Comparison of ENCODE assay signal across 8 cellular contexts in genomic region chr16:29808219-29808900, GRCh38. TPM values are rescaled to one million over a fixed set of nuclear protein-coding genes. Genes with fewer than 3 reads are reported as not detected.
DNase-seq lines count a peak whose midpoint lies in the region; ATAC-seq and TF ChIP-seq lines count a peak whose summit lies in the region.

No MANE protein-coding gene starts in this region.

- H3K4me1 Mint-ChIP-seq in activated CD4-positive, alpha-beta memory T cell treated with anti-CD3 and anti-CD28 coated beads, Interleukin-2, amount 10 ng/mL, durations not matched to agents 7 days and 5 days = peaks cover 65% of the 10 kb centered on the region

- peak overlapping the region; percentile 92 for H3K4me3 Mint-ChIP-seq in activated CD4-positive, alpha-beta memory T cell treated with anti-CD3 and anti-CD28 coated beads, Interleukin-2, amount 10 ng/mL, durations not matched to agents 7 days and 5 days

- H3K9me3 Mint-ChIP-seq in activated CD4-positive, alpha-beta memory T cell treated with anti-CD3 and anti-CD28 coated beads, Interleukin-2, amount 10 ng/mL, durations not matched to agents 7 days and 5 days = no peaks in the 10 kb centered on the region

- H3K27ac Mint-ChIP-seq in activated CD4-positive, alpha-beta memory T cell treated with anti-CD3 and anti-CD28 coated beads, Interleukin-2, amount 10 ng/mL, durations not matched to agents 7 days and 5 days = peak overlapping the region; percentile 94

- CTCF ChIA-PET in activated CD4-positive, alpha-beta memory T cell treated with anti-CD3 and anti-CD28 coated beads, Interleukin-2, amount 10 ng/mL, durations not matched to agents 7 days and 5 days (lab: Charles Lee) = interaction anchor here (0.7 to 3.7 kb wide), 15 partner anchors 10 to 245 kb away, joined by 3 to 71 read pairs (median 4); partner anchors contain the start of genes ASPHD1, CDIPT, KIF22 and MVP

- POLR2A ChIA-PET in activated CD4-positive, alpha-beta memory T cell treated with anti-CD3 and anti-CD28 coated beads, Interleukin-2, amount 10 ng/mL, durations not matched to agents 7 days and 5 days (lab: Charles Lee) = interaction anchor here (0.6 to 10.8 kb wide), 29 partner anchors 9 to 885 kb away, joined by 3 to 260 read pairs (median 4); partner anchors contain the start of genes ALDOA, C16orf54, DOC2A and HIRIP3

- peak; percentile 56 for DNase-seq in NCI-H1092 treated with DMSO at 0.1 percent for 48 hours (lab: John Stamatoyannopoulos, UW)
- DNase-seq in NCI-H1092 (lab: John Stamatoyannopoulos, UW) = no peak
- peak; percentile 47 for DNase-seq in activated CD4-positive, alpha-beta memory T cell treated with anti-CD3 and anti-CD28 coated beads, Interleukin-2, amount 10 ng/mL, durations not matched to agents 7 days and 5 days
- no peak for DNase-seq in foreskin fibroblast
- DNase-seq in foreskin melanocyte = no peak
- DNase-seq in SW 1271 (lab: John Stamatoyannopoulos, UW) = no peak

- no peak for ATAC-seq in HG03039 (IDR thresholded peaks at IDR 0.05; ENCODE audit: unreplicated experiment)

- H3K27me3 Mint-ChIP-seq in activated CD4-positive, alpha-beta memory T cell treated with anti-CD3 and anti-CD28 coated beads, Interleukin-2, amount 10 ng/mL, durations not matched to agents 7 days and 5 days = peaks cover 11% of the 10 kb centered on the region

- H3K4me3 ChIP-seq in foreskin fibroblast (ENCODE audit: low read depth in 1 of 2, low read length in 2 of 2) (peak overlapping the region; percentile 58 to 62), skin epidermis (peak overlapping the region; percentile 36 to 60 (median 54))

- no peak for TF ChIP-seq CTCF in foreskin fibroblast (IDR thresholded peaks at IDR 0.05; ENCODE audit: low read depth, low read length)

- H3K27ac ChIP-seq in skin epidermis = peak overlapping the region in 20 of 21 experiments; percentile 77 to 98 (median 91)

- H3K36me3 Mint-ChIP-seq in activated CD4-positive, alpha-beta memory T cell treated with anti-CD3 and anti-CD28 coated beads, Interleukin-2, amount 10 ng/mL, durations not matched to agents 7 days and 5 days (ENCODE audit: low read depth) = peaks cover 51% of the 10 kb centered on the region

RNA-seq across cellular contexts. Expression of gene MAZ, which starts 2.0 kb away (rescaled TPM):
- total RNA-seq in activated CD4-positive, alpha-beta memory T cell treated with anti-CD3 and anti-CD28 coated beads, Interleukin-2, amount 10 ng/mL, durations not matched to agents 7 days and 5 days = 100 to 1,000 TPM; 365 to 376 TPM

RNA-seq across cellular contexts. Expression of gene PRRT2, which starts 3.6 kb away (rescaled TPM):
- 1 to 10 TPM in 1 of 2 experiments, under 1 TPM in 1; 0.91 to 1.0 TPM for total RNA-seq in activated CD4-positive, alpha-beta memory T cell treated with anti-CD3 and anti-CD28 coated beads, Interleukin-2, amount 10 ng/mL, durations not matched to agents 7 days and 5 days

RNA-seq across cellular contexts. Expression of gene PAGR1, which starts 7.6 kb away (rescaled TPM):
- 10 to 100 TPM; 26.6 to 28.4 TPM for total RNA-seq in activated CD4-positive, alpha-beta memory T cell treated with anti-CD3 and anti-CD28 coated beads, Interleukin-2, amount 10 ng/mL, durations not matched to agents 7 days and 5 days

RNA-seq across cellular contexts. Expression of gene MVP, which starts 11.9 kb away (rescaled TPM):
- 100 to 1,000 TPM; 167 TPM for total RNA-seq in activated CD4-positive, alpha-beta memory T cell treated with anti-CD3 and anti-CD28 coated beads, Interleukin-2, amount 10 ng/mL, durations not matched to agents 7 days and 5 days

RNA-seq across cellular contexts. Expression of gene KIF22, which starts 17.8 kb away (rescaled TPM):
- total RNA-seq in activated CD4-positive, alpha-beta memory T cell treated with anti-CD3 and anti-CD28 coated beads, Interleukin-2, amount 10 ng/mL, durations not matched to agents 7 days and 5 days = 100 to 1,000 TPM; 187 to 192 TPM

Comparison
In these comparisons a context has a peak if more than half of its experiments do, and no peak if none do; other contexts are left out.
1. DNase-seq: peak in NCI-H1092 treated with DMSO at 0.1 percent for 48 hours (single experiment) and activated CD4-positive, alpha-beta memory T cell treated with anti-CD3 and anti-CD28 coated beads, Interleukin-2, amount 10 ng/mL, durations not matched to agents 7 days and 5 days (single experiment); none in NCI-H1092 (single experiment), foreskin fibroblast (0 of 2), foreskin melanocyte (single experiment) and SW 1271 (0 of 2).